In the genomic region with DNA sequence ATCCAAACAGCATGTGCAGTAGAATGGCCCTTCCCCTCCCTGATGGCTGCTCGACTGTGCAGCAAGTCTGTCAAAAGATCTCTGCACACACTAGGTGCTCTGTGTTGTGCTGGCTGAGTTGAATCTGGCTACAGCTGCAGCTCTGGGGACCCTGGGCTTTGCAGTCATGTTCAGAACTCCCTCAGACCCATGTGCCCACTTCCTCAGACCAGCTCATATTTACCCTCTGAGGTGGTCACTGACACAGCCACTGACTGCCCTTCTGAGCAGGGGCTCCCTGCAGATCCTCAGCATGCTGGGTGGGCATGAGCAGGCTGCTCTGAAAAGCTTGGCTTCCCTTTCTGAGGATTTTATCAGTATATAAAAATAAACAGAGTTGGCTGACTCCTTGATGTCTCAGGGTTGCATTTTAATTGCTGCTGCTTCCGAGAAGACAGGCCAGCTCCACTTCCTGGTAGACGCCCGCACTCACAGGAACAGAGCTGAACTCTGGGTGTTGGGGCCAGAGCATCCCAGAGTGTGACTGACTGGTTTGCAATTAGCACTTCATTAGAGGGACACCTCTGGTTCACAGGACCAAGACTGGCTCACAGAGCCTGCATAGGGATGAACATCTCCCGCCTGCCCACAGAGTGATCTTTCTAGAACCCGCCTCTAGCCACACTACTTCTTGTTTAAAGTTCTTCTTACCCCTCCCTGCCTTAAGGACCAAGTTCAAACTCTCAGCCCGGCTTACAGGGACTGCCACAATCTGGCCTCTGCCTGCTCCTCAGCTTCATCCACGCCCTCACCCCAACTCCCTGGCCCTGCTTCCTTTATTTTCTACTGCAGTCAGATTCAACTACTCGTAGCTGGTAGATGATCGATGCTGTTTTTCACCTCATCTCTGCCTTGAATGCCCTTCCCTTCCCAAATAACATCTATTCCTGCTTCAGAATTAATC, we compare ENCODE assay signal across 16 cellular contexts.
DNase-seq lines count a peak whose midpoint lies in the region; ATAC-seq, FAIRE-seq and TF ChIP-seq lines count a peak whose summit lies in the region.
"Had no signal": no experiment of that assay in that cellular context is flagged by ENCODE, and none has a peak within 500 bp of the region (broad histone marks: within the 10 kb centered on the region; RNA-seq: fewer than 3 reads in every experiment).

No MANE protein-coding gene starts in this region.

- H3K4me1 ChIP-seq in HEK293 (ENCODE audit: control insufficient read depth, insufficient read depth, low read length) (no peaks in the 10 kb centered on the region; the same call in 1 of the 2 replicates), mucosa of descending colon (ENCODE audit: low read depth) (peaks cover 13% of the 10 kb centered on the region)

- intact Hi-C loops in mucosa of descending colon (cut with DNase I, micrococcal nuclease), result no loop called here

- FAIRE-seq in bronchial epithelial cell (lab: Jason Lieb, UNC), result peak; percentile 32
- FAIRE-seq: endothelial cell of umbilical vein, K562 had no signal

- H3K27me3 ChIP-seq in bronchial epithelial cell (ENCODE audit: control insufficient read depth, insufficient read depth, low read length), result peaks cover 13% of the 10 kb centered on the region

- ATAC-seq in mucosa of descending colon, result peak; percentile 83
- ATAC-seq: K562 had no signal

- DNase-seq in AG10803 (ENCODE audit: low read depth), result peak; percentile 37
- no peak for DNase-seq in bronchial epithelial cell (ENCODE audit: low read depth)
- DNase-seq in mucosa of descending colon, result peak in 2 of 3 donors; percentile 44 to 47
- no peak for DNase-seq in HuH-7.5 (ENCODE audit: low spot score)
- no peak for DNase-seq in GM13976 (ENCODE audit: low spot score)
- no peak for DNase-seq in NAMALWA (ENCODE audit: low spot score)
- no peak for DNase-seq in D341Med (ENCODE audit: low spot score)
- DNase-seq: activated B cell treated with CpG ODN at 0.5 μM for 24 hours; anterior cingulate cortex; CD8-positive, alpha-beta memory T cell; NCI-H2171; stimulated activated CD4-positive, alpha-beta T cell treated with anti-CD3 and anti-CD28 coated beads, Interleukin-2, amount 100 ng/mL, for 48 hours had no signal

- in situ Hi-C loops in GM13976 (cut with MboI; ENCODE audit: low sequenced_read_pairs, unreplicated experiment), result no loop called here

- H3K4me3 ChIP-seq in AG10803 (ENCODE audit: low read length), result no peak overlapping the region
- no peak overlapping the region for H3K4me3 ChIP-seq in HEK293 (ENCODE audit: low read depth, low read length)
- no peak overlapping the region for H3K4me3 ChIP-seq in bronchial epithelial cell (ENCODE audit: low read depth, low read length)
- H3K4me3 ChIP-seq in mucosa of descending colon, result no peak overlapping the region
- H3K4me3 ChIP-seq: K562 had no signal

- POLR2A ChIA-PET in HEK293 (lab: Yijun Ruan, JAX), result no interaction called here

- CTCF ChIA-PET in HEK293 (lab: Yijun Ruan, JAX), result interaction anchor here (0.6 kb wide), 1 partner anchor 129 kb away, joined by 3 read pairs; no protein-coding TSS in a partner anchor

- no peaks in the 10 kb centered on the region for H3K9me3 ChIP-seq in HEK293 (ENCODE audit: control insufficient read depth, insufficient read depth, low read depth, low read length)
- H3K9me3 ChIP-seq in mucosa of descending colon, result no peaks in the 10 kb centered on the region

- H3K27ac ChIP-seq in HEK293 (ENCODE audit: extremely low read depth, low read depth, low read length), result no peak overlapping the region
- H3K27ac ChIP-seq: RWPE1 had no signal

- no peak for TF ChIP-seq CTCF in AG10803 (conservative IDR thresholded peaks at IDR 0.05; ENCODE audit: low read length)
- no peak for TF ChIP-seq CTCF in HEK293 (tag by site-specific recombination; IDR thresholded peaks at IDR 0.05)
- no peak for TF ChIP-seq CTCF in bronchial epithelial cell (IDR thresholded peaks at IDR 0.05; ENCODE audit: insufficient read depth, low read length, severe bottlenecking)
- no peak for TF ChIP-seq CTCF in mucosa of descending colon (IDR thresholded peaks at IDR 0.05)
- no peak for TF ChIP-seq CTCF in GM13976 (IDR thresholded peaks at IDR 0.05; ENCODE audit: borderline replicate concordance, control extremely low read depth, extremely low read depth, insufficient read depth, missing control alignments)

- H3K36me3 ChIP-seq in HEK293 (ENCODE audit: control insufficient read depth in 2 of 2, insufficient read depth in 1 of 2, low read length in 2 of 2), result no peaks in the 10 kb centered on the region
- H3K36me3 ChIP-seq in bronchial epithelial cell (ENCODE audit: control insufficient read depth, insufficient read depth, low read length), result no peaks in the 10 kb centered on the region
- H3K36me3 ChIP-seq in mucosa of descending colon (ENCODE audit: low read depth), result no peaks in the 10 kb centered on the region

TF ChIP-seq in HEK293, 187 proteins besides CTCF, POLR2A, EP300 and RAD21:
- TF ChIP-seq KLF1 (tag by site-specific recombination; IDR thresholded peaks at IDR 0.05), result no peak
- peak; percentile 53 for TF ChIP-seq ZIC2 (tag by site-specific recombination; IDR thresholded peaks at IDR 0.05)

Comparison
In these comparisons a context has a peak if more than half of its experiments do, and no peak if none do; other contexts are left out.
1. DNase-seq: peak in AG10803 (single experiment) and mucosa of descending colon (2 of 3); none in bronchial epithelial cell (single experiment), HuH-7.5 (single experiment), GM13976 (single experiment), NAMALWA (single experiment) and D341Med (single experiment).